8 cellular contexts compared by ENCODE assay signal in the genomic region with DNA sequence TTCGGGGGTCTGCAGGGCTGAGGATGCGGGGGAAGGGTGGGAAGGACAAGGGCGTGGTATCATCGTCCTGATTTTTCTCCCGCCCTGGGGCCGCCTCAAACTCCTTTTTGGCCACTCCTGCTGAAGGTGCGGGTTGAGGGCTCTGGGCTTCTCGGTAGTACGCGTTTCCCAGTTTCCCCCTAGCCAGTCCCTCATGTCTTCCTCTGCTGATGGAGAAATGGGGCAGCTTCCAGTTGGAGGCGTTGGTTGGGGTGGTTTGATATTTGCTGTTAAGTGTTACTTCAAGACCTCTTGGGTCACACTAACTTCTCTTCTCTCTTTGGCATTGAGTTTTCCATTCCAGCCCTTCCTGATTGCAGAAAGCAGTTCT.
DNase-seq lines count a peak whose midpoint lies in the region; ATAC-seq and TF ChIP-seq lines count a peak whose summit lies in the region.

No MANE protein-coding gene starts in this region.

- no peaks in the 10 kb centered on the region for H3K36me3 ChIP-seq in brain microvascular endothelial cell (replicated peaks)

- ATAC-seq in HG02642 (IDR thresholded peaks at IDR 0.05; ENCODE audit: poor library complexity, unreplicated experiment) = peak; percentile 38

- TF ChIP-seq CTCF in AG04449 (IDR thresholded peaks at IDR 0.05; ENCODE audit: insufficient read depth, low read length, missing control alignments) = no peak
- TF ChIP-seq CTCF in GM12864 (IDR thresholded peaks at IDR 0.05; ENCODE audit: low read depth, low read length, missing control alignments) = no peak
- TF ChIP-seq CTCF in NB4 (IDR thresholded peaks at IDR 0.05; ENCODE audit: low read depth, low read length) = no peak
- TF ChIP-seq CTCF in brain microvascular endothelial cell (IDR thresholded peaks at IDR 0.05; ENCODE audit: low read depth, low read length, missing control alignments) = no peak

- no peak for TF ChIP-seq POLR2A in NB4 (IDR thresholded peaks at IDR 0.05; ENCODE audit: extremely low read depth, insufficient read length)

- H3K27me3 ChIP-seq in brain microvascular endothelial cell (replicated peaks) = no peaks in the 10 kb centered on the region
- no peaks in the 10 kb centered on the region for H3K27me3 ChIP-seq in layer of hippocampus (ENCODE audit: control insufficient read depth, insufficient read depth, low read length)

- in situ Hi-C loops in brain microvascular endothelial cell (cut with HindIII; ENCODE audit: low pct_ligation_motif_present, low sequenced_read_pairs) = no loop called here

- DNase-seq in AG04449 (ENCODE audit: low read depth, low spot score) (no peak), GM12864 (ENCODE audit: low read depth) (no peak), NB4 (ENCODE audit: low read depth) (peak; percentile 57), brain microvascular endothelial cell (no peak), substantia nigra (lab: John Stamatoyannopoulos, UW) (peak in 5 of 49 donors; percentile 9 to 61 (median 20)), retina (no peak)

- peak overlapping the region; percentile 92 for H3K4me3 ChIP-seq in AG04449 (ENCODE audit: low read depth, low read length)
- peak overlapping the region; percentile 91 for H3K4me3 ChIP-seq in GM12864 (ENCODE audit: low read depth, low read length)
- H3K4me3 ChIP-seq in NB4 (ENCODE audit: low read depth, low read length) = peak overlapping the region; percentile 100
- H3K4me3 ChIP-seq in brain microvascular endothelial cell (ENCODE audit: low read depth, low read length) = peak overlapping the region; percentile 92

- CTCF ChIA-PET in AG04449 (lab: Yijun Ruan, JAX) = interaction anchor here (0.9 to 1.3 kb wide), 2 partner anchors 9 to 492 kb away, joined by 3 to 5 read pairs; no protein-coding TSS in a partner anchor

- POLR2A ChIA-PET in AG04449 (lab: Yijun Ruan, JAX) = no interaction called here

- H3K27ac ChIP-seq in brain microvascular endothelial cell (peak overlapping the region; percentile 61), layer of hippocampus (ENCODE audit: low read depth, low read length) (peak overlapping the region; percentile 61), substantia nigra (ENCODE audit: low read depth, low read length, poor library complexity, severe bottlenecking) (peak overlapping the region; percentile 82)
